22 cellular contexts compared by ENCODE assay signal in the genomic region with DNA sequence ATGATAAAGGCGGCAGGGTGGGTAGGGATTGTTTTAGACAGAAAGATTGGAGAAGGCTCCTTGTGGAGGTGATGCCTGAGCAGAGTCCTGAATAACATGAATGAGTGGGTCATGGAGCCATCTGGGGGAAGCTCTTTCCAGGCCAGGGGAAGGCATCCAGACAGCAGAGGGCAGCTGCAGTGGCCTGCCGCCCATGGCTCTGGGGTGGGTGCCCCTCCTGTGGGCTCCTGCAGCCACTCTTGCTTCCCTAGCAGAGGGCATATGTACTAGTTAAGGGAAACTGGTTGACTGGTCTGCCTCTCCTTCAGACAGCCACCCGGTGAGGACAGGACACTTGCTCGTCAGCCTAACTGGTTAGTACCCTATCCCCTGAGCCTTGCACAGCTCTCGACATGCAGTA. TPM values are rescaled to one million over a fixed set of nuclear protein-coding genes. Genes with fewer than 3 reads are reported as not detected.
DNase-seq lines count a peak whose midpoint lies in the region; ATAC-seq and TF ChIP-seq lines count a peak whose summit lies in the region.
"Had no signal": no experiment of that assay in that cellular context is flagged by ENCODE, and none has a peak within 500 bp of the region (broad histone marks: within the 10 kb centered on the region; RNA-seq: fewer than 3 reads in every experiment).

No MANE protein-coding gene starts in this region.

- H3K4me3 ChIP-seq in breast epithelium: no peak overlapping the region
- H3K4me3 ChIP-seq: HAP-1, lung, Peyer's patch, SJCRH30, suprapubic skin had no signal

- H3K4me1 Mint-ChIP-seq in MCF 10A (ENCODE audit: insufficient read depth, unreplicated experiment): peaks cover 18% of the 10 kb centered on the region
- H3K4me1 Mint-ChIP-seq in activated B cell treated with CpG ODN at 0.5 μM for 24 hours: peaks cover 86% of the 10 kb centered on the region

- CTCF ChIA-PET in MCF 10A (lab: Yijun Ruan, JAX) (interaction anchor here (0.6 to 1.8 kb wide), 6 partner anchors 8 to 880 kb away, joined by 3 to 8 read pairs (median 4); no protein-coding TSS in a partner anchor), activated B cell treated with CpG ODN at 0.5 μM for 24 hours (lab: Charles Lee) (interaction anchor here (1.3 kb wide), 1 partner anchor 11 kb away, joined by 3 read pairs; no protein-coding TSS in a partner anchor)

- TF ChIP-seq CTCF in MCF 10A (IDR thresholded peaks at IDR 0.05; ENCODE audit: unreplicated experiment): no peak
- no peak for TF ChIP-seq CTCF in breast epithelium (IDR thresholded peaks at IDR 0.05)
- TF ChIP-seq CTCF in activated B cell treated with CpG ODN at 0.5 μM for 24 hours (IDR thresholded peaks at IDR 0.05): no peak

- no peak overlapping the region for H3K4me3 Mint-ChIP-seq in MCF 10A (ENCODE audit: unreplicated experiment)
- no peak overlapping the region for H3K4me3 Mint-ChIP-seq in activated B cell treated with CpG ODN at 0.5 μM for 24 hours
- H3K4me3 Mint-ChIP-seq: activated CD4-positive, alpha-beta T cell treated with anti-CD3 and anti-CD28 coated beads, Interleukin-2, amount 10 ng/mL, durations not matched to agents 7 days and 5 days; activated CD8-positive, alpha-beta memory T cell treated with anti-CD3 and anti-CD28 coated beads, Interleukin-2, amount 10 ng/mL, durations not matched to agents 7 days and 5 days; activated T-helper 1 cell treated with anti-CD3 and anti-CD28 coated beads, Interleukin-12 subunit alpha, Interleukin-12 subunit beta, Interleukin-2, Interleukin-4 antibody, amounts not matched to agents 30 ng/mL and 10 ng/mL and 1 ng/mL, durations not matched to agents 14 hours and 24 hours and 36 hours; T-cell had no signal

- ATAC-seq in activated B cell treated with CpG ODN at 0.5 μM for 24 hours (ENCODE audit: low read depth) (no peak), HG02759 (IDR thresholded peaks at IDR 0.05; ENCODE audit: unreplicated experiment) (no peak)
- ATAC-seq: activated CD8-positive, alpha-beta memory T cell treated with anti-CD3 and anti-CD28 coated beads, Interleukin-2, amount 10 ng/mL, durations not matched to agents 7 days and 5 days; T-cell had no signal

- H3K27ac Mint-ChIP-seq in MCF 10A (ENCODE audit: low read depth, unreplicated experiment) (no peak overlapping the region), activated B cell treated with CpG ODN at 0.5 μM for 24 hours (peak overlapping the region; percentile 70)
- H3K27ac Mint-ChIP-seq: activated CD4-positive, alpha-beta T cell treated with anti-CD3 and anti-CD28 coated beads, Interleukin-2, amount 10 ng/mL, durations not matched to agents 7 days and 5 days; activated T-helper 1 cell treated with anti-CD3 and anti-CD28 coated beads, Interleukin-12 subunit alpha, Interleukin-12 subunit beta, Interleukin-2, Interleukin-4 antibody, amounts not matched to agents 30 ng/mL and 10 ng/mL and 1 ng/mL, durations not matched to agents 14 hours and 24 hours and 36 hours; T-cell had no signal

- intact Hi-C loops in MCF 10A (cut with micrococcal nuclease): loop anchor here (5.0 kb wide), 1 partner anchor 45 kb away; a partner anchor contains a TSS
- intact Hi-C loops in breast epithelium (cut with DNase I; ENCODE audit: low total_unique reads): no loop called here
- intact Hi-C loops in activated B cell treated with CpG ODN at 0.5 μM for 24 hours (cut with micrococcal nuclease): no loop called here

- H3K9me3 Mint-ChIP-seq in MCF 10A (ENCODE audit: unreplicated experiment) (no peaks in the 10 kb centered on the region), activated B cell treated with CpG ODN at 0.5 μM for 24 hours (no peaks in the 10 kb centered on the region)
- H3K9me3 Mint-ChIP-seq: T-cell had no signal

- H3K27me3 ChIP-seq in breast epithelium: no peaks in the 10 kb centered on the region
- H3K27me3 ChIP-seq: Peyer's patch, suprapubic skin had no signal

- H3K27me3 Mint-ChIP-seq in MCF 10A (ENCODE audit: insufficient read depth, unreplicated experiment) (peaks cover 15% of the 10 kb centered on the region), activated B cell treated with CpG ODN at 0.5 μM for 24 hours (no peaks in the 10 kb centered on the region)
- H3K27me3 Mint-ChIP-seq: activated CD4-positive, alpha-beta T cell treated with anti-CD3 and anti-CD28 coated beads, Interleukin-2, amount 10 ng/mL, durations not matched to agents 7 days and 5 days; activated CD8-positive, alpha-beta memory T cell treated with anti-CD3 and anti-CD28 coated beads, Interleukin-2, amount 10 ng/mL, durations not matched to agents 7 days and 5 days; T-cell had no signal

- POLR2A ChIA-PET in MCF 10A (lab: Yijun Ruan, JAX) (interaction anchor here (1.0 to 1.3 kb wide), 5 partner anchors 23 to 113 kb away, joined by 3 to 4 read pairs (median 4); a partner anchor contains a TSS), activated B cell treated with CpG ODN at 0.5 μM for 24 hours (lab: Charles Lee) (interaction anchor here (0.6 to 4.2 kb wide), 5 partner anchors 11 to 83 kb away, joined by 3 to 17 read pairs (median 5); no protein-coding TSS in a partner anchor)

- H3K4me1 ChIP-seq in breast epithelium: no peaks in the 10 kb centered on the region
- H3K4me1 ChIP-seq: HAP-1, SJCRH30 had no signal

- no peaks in the 10 kb centered on the region for H3K9me3 ChIP-seq in breast epithelium
- H3K9me3 ChIP-seq: HAP-1, Peyer's patch, SJCRH30, suprapubic skin had no signal

- TF ChIP-seq POLR2A in breast epithelium (IDR thresholded peaks at IDR 0.05): no peak

- H3K36me3 ChIP-seq in breast epithelium: no peaks in the 10 kb centered on the region
- H3K36me3 ChIP-seq: HAP-1, Peyer's patch, SJCRH30, suprapubic skin had no signal

- DNase-seq in MCF 10A (ENCODE audit: unreplicated experiment) (peak; percentile 30), breast epithelium (ENCODE audit: low spot score in 2 of 2) (no peak), activated B cell treated with CpG ODN at 0.5 μM for 24 hours (no peak), midbrain (lab: John Stamatoyannopoulos, UW) (peak; percentile 29), superior temporal gyrus (ENCODE audit: extremely low spot score) (peak; percentile 64), NCI-H2171 (lab: John Stamatoyannopoulos, UW) (no peak), GM19238 (ENCODE audit: insufficient read length, low spot score) (no peak)
- DNase-seq: activated CD4-positive, alpha-beta T cell treated with anti-CD3 and anti-CD28 coated beads, Interleukin-2, amount 10 ng/mL, durations not matched to agents 7 days and 5 days; activated CD8-positive, alpha-beta memory T cell treated with anti-CD3 and anti-CD28 coated beads, Interleukin-2, amount 10 ng/mL, durations not matched to agents 7 days and 5 days; activated naive CD4-positive, alpha-beta T cell treated with anti-CD3 and anti-CD28 coated beads, Interleukin-2, amount 50 U/mL, for 16 hours; dermis blood vessel endothelial cell; NCI-H1436; NCI-H510A; Peyer's patch; SJCRH30; T-cell had no signal

- no peak overlapping the region for H3K27ac ChIP-seq in breast epithelium
- H3K27ac ChIP-seq: Peyer's patch, SJCRH30, VCaP had no signal

- no TSS peak for BruUV-seq in MCF 10A (replicated peaks; lab: Mats Ljungman, UMichigan)

- no peaks in the 10 kb centered on the region for H3K36me3 Mint-ChIP-seq in MCF 10A (ENCODE audit: insufficient read depth, unreplicated experiment)
- H3K36me3 Mint-ChIP-seq in activated B cell treated with CpG ODN at 0.5 μM for 24 hours (ENCODE audit: low read depth): peaks cover 3% of the 10 kb centered on the region
- H3K36me3 Mint-ChIP-seq: T-cell had no signal

RNA-seq across cellular contexts. Expression of a gene that starts 46.5 kb away (rescaled TPM):
- total RNA-seq in MCF 10A (2022) (29.6 and 36.0 TPM in 2 replicates), breast epithelium (10 to 100 TPM in 2 of 3 donors, 1 to 10 TPM in 1; 9.1 to 31.5 (median 11.4) TPM), activated B cell treated with CpG ODN at 0.5 μM for 24 hours (32.1 and 35.4 TPM in 2 replicates)

Comparison
In these comparisons a context has a peak if more than half of its experiments do, and no peak if none do; other contexts are left out.
1. DNase-seq: peak in MCF 10A (single experiment), midbrain (single experiment) and superior temporal gyrus (single experiment); none in breast epithelium (0 of 2), activated B cell treated with CpG ODN at 0.5 μM for 24 hours (single experiment), NCI-H2171 (single experiment) and GM19238 (single experiment).